ENCODE assay signal across 8 cellular contexts in the genomic region with DNA sequence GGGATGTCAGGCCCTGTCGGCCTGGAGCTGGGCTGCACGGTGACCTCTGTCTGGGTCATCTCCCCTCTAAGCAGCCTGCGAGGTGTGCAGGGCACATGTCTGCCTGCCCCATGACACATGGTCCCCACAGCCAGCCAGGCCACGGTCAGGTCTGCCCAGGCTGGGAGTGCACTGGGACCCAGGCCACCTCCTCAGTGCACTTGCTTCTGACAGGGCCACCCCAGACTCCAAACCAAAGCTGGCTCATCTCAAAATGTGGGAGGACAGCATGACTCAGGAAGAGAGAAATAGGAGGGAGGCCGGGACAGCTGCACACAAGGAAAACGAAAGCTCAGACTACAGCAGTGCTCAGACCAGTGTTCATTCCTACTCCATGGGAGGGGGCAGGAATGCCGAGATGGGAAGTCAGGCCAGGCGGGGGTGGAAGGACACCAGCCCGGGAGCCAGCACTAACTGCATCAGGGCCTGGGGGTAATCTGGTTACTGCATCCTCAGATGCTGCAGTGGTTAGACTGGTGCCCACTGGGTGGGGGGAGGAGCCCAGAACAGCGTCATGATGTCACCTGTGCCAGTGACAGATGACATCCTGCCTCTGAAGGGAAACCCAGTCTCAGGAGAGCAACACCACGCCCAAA. TPM values are rescaled to one million over a fixed set of nuclear protein-coding genes. Genes with fewer than 3 reads are reported as not detected.
DNase-seq lines count a peak whose midpoint lies in the region; ATAC-seq and TF ChIP-seq lines count a peak whose summit lies in the region.

No MANE protein-coding gene starts in this region.

- peaks cover 3% of the 10 kb centered on the region for H3K9me3 ChIP-seq in CD4-positive, alpha-beta T cell (ENCODE audit: control insufficient read depth, low read length)
- no peaks in the 10 kb centered on the region for H3K9me3 ChIP-seq in Panc1 (ENCODE audit: control insufficient read depth, insufficient read depth, low read depth, low read length)
- H3K9me3 ChIP-seq in esophagus muscularis mucosa: no peaks in the 10 kb centered on the region

- in situ Hi-C loops in Panc1 (cut with HindIII; ENCODE audit: low pct_unique_long_range_greater_than_20kb, low sequenced_read_pairs): no loop called here

- peak; percentile 66 for ATAC-seq in CD4-positive, alpha-beta T cell (ENCODE audit: poor library complexity)
- peak; percentile 32 for ATAC-seq in Panc1
- ATAC-seq in GM21576 (IDR thresholded peaks at IDR 0.05; ENCODE audit: unreplicated experiment): no peak
- no peak for ATAC-seq in HG02852 (IDR thresholded peaks at IDR 0.05; ENCODE audit: unreplicated experiment)
- ATAC-seq in HG02981 (IDR thresholded peaks at IDR 0.05; ENCODE audit: unreplicated experiment): no peak

- BruUV-seq in Panc1 (replicated peaks; lab: Mats Ljungman, UMichigan): no TSS peak

- no peak overlapping the region for H3K4me3 Mint-ChIP-seq in CD4-positive, alpha-beta T cell
- H3K4me3 Mint-ChIP-seq in nephron progenitor cell: peak overlapping the region; percentile 62

- H3K27me3 Mint-ChIP-seq in CD4-positive, alpha-beta T cell: peaks cover 10% of the 10 kb centered on the region
- peaks cover 31% of the 10 kb centered on the region for H3K27me3 Mint-ChIP-seq in nephron progenitor cell (ENCODE audit: low read depth, poor library complexity)

- 24% methylated on average over 9 of the region's 11 CpGs for WGBS in esophagus muscularis mucosa

- H3K4me1 ChIP-seq in Panc1 (ENCODE audit: control insufficient read depth, insufficient read depth, low read length): peaks cover 10% of the 10 kb centered on the region
- peaks cover 11 to 45% (median 35%) of the 10 kb centered on the region in 4 donors for H3K4me1 ChIP-seq in esophagus muscularis mucosa

- H3K4me3 ChIP-seq in Panc1 (ENCODE audit: low read depth in 2 of 2, low read length in 2 of 2) (no peak overlapping the region), esophagus muscularis mucosa (peak overlapping the region in 1 of 4 donors; percentile 31)

- CTCF ChIA-PET in CD4-positive, alpha-beta T cell (lab: Charles Lee): no interaction called here
- CTCF ChIA-PET in Panc1 (lab: Charles Lee): interaction anchor here (1.2 kb wide), 1 partner anchor 16 kb away, joined by 3 read pairs; no protein-coding TSS in a partner anchor

- H3K9me3 Mint-ChIP-seq in CD4-positive, alpha-beta T cell: no peaks in the 10 kb centered on the region
- peaks cover 7% of the 10 kb centered on the region for H3K9me3 Mint-ChIP-seq in nephron progenitor cell

- TF ChIP-seq POLR2A in esophagus muscularis mucosa (IDR thresholded peaks at IDR 0.05; ENCODE audit: low read depth): no peak

- peaks cover 13% of the 10 kb centered on the region for H3K36me3 Mint-ChIP-seq in CD4-positive, alpha-beta T cell (ENCODE audit: low read depth)
- peaks cover 18% of the 10 kb centered on the region for H3K36me3 Mint-ChIP-seq in nephron progenitor cell (ENCODE audit: low read depth)

- no peak overlapping the region for H3K27ac Mint-ChIP-seq in CD4-positive, alpha-beta T cell
- H3K27ac Mint-ChIP-seq in nephron progenitor cell: peak overlapping the region; percentile 72

- peaks cover 5% of the 10 kb centered on the region for H3K4me1 Mint-ChIP-seq in CD4-positive, alpha-beta T cell (ENCODE audit: low read depth)
- peaks cover 37% of the 10 kb centered on the region for H3K4me1 Mint-ChIP-seq in nephron progenitor cell

- intact Hi-C loops in CD4-positive, alpha-beta T cell (cut with DNase I, micrococcal nuclease): no loop called here
- intact Hi-C loops in Panc1 (cut with micrococcal nuclease; ENCODE audit: unreplicated experiment) (no loop called here), esophagus muscularis mucosa (cut with DNase I) (no loop called here)

- POLR2A ChIA-PET in CD4-positive, alpha-beta T cell (lab: Charles Lee): no interaction called here
- POLR2A ChIA-PET in Panc1 (lab: Charles Lee): interaction anchor here (0.6 kb wide), 1 partner anchor 12 kb away, joined by 3 read pairs; no protein-coding TSS in a partner anchor

- no peak for TF ChIP-seq CTCF in CD4-positive, alpha-beta T cell (IDR thresholded peaks at IDR 0.05)
- TF ChIP-seq CTCF in Panc1 (IDR thresholded peaks at IDR 0.05) (no peak), esophagus muscularis mucosa (IDR thresholded peaks at IDR 0.05) (no peak), nephron progenitor cell (IDR thresholded peaks at IDR 0.05) (no peak)

- H3K36me3 ChIP-seq in Panc1 (ENCODE audit: control insufficient read depth, insufficient read depth, low read length) (no peaks in the 10 kb centered on the region), esophagus muscularis mucosa (peaks cover 7 to 27% (median 27%) of the 10 kb centered on the region in 4 donors)

- no peak for DNase-seq in CD4-positive, alpha-beta T cell
- DNase-seq in Panc1 (ENCODE audit: low read depth, low spot score) (no peak), esophagus muscularis mucosa (ENCODE audit: extremely low spot score) (no peak), nephron progenitor cell (no peak), pons (ENCODE audit: low spot score) (no peak)

- H3K27me3 ChIP-seq in CD4-positive, alpha-beta T cell (ENCODE audit: control insufficient read depth, insufficient read depth, low read length): peaks cover 8% of the 10 kb centered on the region
- H3K27me3 ChIP-seq in Panc1 (ENCODE audit: control insufficient read depth, insufficient read depth, low read length) (peaks cover 3% of the 10 kb centered on the region; the same call in 1 of the 2 replicates), esophagus muscularis mucosa (peaks cover 0 to 38% (median 23%) of the 10 kb centered on the region in 4 donors)

- no peak for TF ChIP-seq EP300 in esophagus muscularis mucosa (IDR thresholded peaks at IDR 0.05)

- H3K27ac ChIP-seq in CD4-positive, alpha-beta T cell (ENCODE audit: low read depth, low read length): no peak overlapping the region
- H3K27ac ChIP-seq in Panc1 (ENCODE audit: low read length) (no peak overlapping the region), esophagus muscularis mucosa (replicated peaks in 1 of 4) (peak overlapping the region; percentile 10 to 67 (median 51))

RNA-seq across cellular contexts. Expression of a gene that starts 4.0 kb away (rescaled TPM):
- not detected for total RNA-seq in CD4-positive, alpha-beta T cell
- total RNA-seq in Panc1 (2021; ENCODE audit: unreplicated experiment) (1.2 TPM), esophagus muscularis mucosa (1 to 10 TPM; 1.7 to 4.1 (median 3.7) TPM)
- polyA plus RNA-seq in Panc1 (2012; ENCODE audit: insufficient read length): 0.75 TPM

RNA-seq across cellular contexts. Expression of a gene that starts 12.2 kb away (rescaled TPM):
- not detected for total RNA-seq in CD4-positive, alpha-beta T cell
- total RNA-seq in Panc1 (2021; ENCODE audit: unreplicated experiment): not detected
- not detected for polyA plus RNA-seq in Panc1 (2012; ENCODE audit: insufficient read length)
- not detected for total RNA-seq in esophagus muscularis mucosa

Comparison
In these comparisons a context has a peak if more than half of its experiments do, and no peak if none do; other contexts are left out.
1. ATAC-seq: peak in CD4-positive, alpha-beta T cell (single experiment) and Panc1 (single experiment); none in GM21576 (single experiment), HG02852 (single experiment) and HG02981 (single experiment).
2. H3K27ac ChIP-seq: peak in esophagus muscularis mucosa (4 of 4); none in CD4-positive, alpha-beta T cell (single experiment) and Panc1 (single experiment).